29 cellular contexts compared by ENCODE assay signal in the genomic region with DNA sequence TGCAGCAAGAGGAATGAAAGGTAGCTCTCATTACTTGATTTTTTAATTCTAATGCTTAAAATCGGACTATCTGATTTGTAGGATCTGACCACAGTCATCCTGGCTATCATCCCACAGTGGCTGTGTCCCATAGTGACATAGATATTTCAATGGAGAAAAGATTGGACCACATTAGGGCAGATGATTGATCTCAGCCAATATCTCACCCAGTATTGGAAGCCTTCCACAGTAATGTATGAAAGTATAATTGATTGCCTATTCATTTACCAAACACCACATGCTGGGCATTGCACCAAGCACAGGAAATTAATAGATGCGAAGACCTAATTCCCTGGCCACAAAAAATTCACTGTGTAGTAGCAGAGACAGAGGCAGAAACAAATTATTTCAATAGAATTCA. TPM values are rescaled to one million over a fixed set of nuclear protein-coding genes. Genes with fewer than 3 reads are reported as not detected.
A peak's percentile ranks its signal among the peaks of the same experiment; 100 is the strongest.
DNase-seq lines count a peak whose midpoint lies in the region; ATAC-seq and TF ChIP-seq lines count a peak whose summit lies in the region.
"Had no signal": no experiment of that assay in that cellular context is flagged by ENCODE, and none has a peak within 500 bp of the region (broad histone marks: within the 10 kb centered on the region; RNA-seq: fewer than 3 reads in every experiment).

No MANE protein-coding gene starts in this region.

- BruUV-seq in PC-3 (replicated peaks; lab: Mats Ljungman, UMichigan): no TSS peak

- H3K36me3 Mint-ChIP-seq in brain (peaks cover 6% of the 10 kb centered on the region), osteocyte (ENCODE audit: unreplicated experiment) (peaks cover 10% of the 10 kb centered on the region), natural killer cell (no peaks in the 10 kb centered on the region)
- H3K36me3 Mint-ChIP-seq: activated naive CD8-positive, alpha-beta T cell treated with anti-CD3 and anti-CD28 coated beads, Interleukin-2, amount 10 ng/mL, durations not matched to agents 7 days and 5 days; WTC11 had no signal

- H3K9ac ChIP-seq in PC-3 (ENCODE audit: low read length): no peak overlapping the region

- intact Hi-C loops in PC-3 (cut with micrococcal nuclease): loop anchor here (10.0 kb wide), 1 partner anchor 1293 kb away; a partner anchor contains a TSS
- intact Hi-C loops in natural killer cell (cut with micrococcal nuclease): no loop called here
- intact Hi-C loops in left lung (cut with DNase I): no loop called here
- intact Hi-C loops in sciatic nerve (cut with DNase I): loop anchor here (5.0 kb wide), 1 partner anchor 45 kb away; no protein-coding TSS in a partner anchor

- DNase-seq in AG10803 (ENCODE audit: low read depth) (peak; percentile 66), PC-3 (no peak), osteocyte (ENCODE audit: extremely low spot score, unreplicated experiment) (no peak), D341Med (ENCODE audit: low spot score) (no peak), natural killer cell (no peak), left lung (no peak), sciatic nerve (ENCODE audit: low spot score) (no peak)
- DNase-seq: activated CD4-positive, alpha-beta T cell treated with anti-CD3 and anti-CD28 coated beads, Interleukin-2, amount 10 ng/mL, durations not matched to agents 24 days and 14 days; activated effector memory CD4-positive, alpha-beta T cell treated with anti-CD3 and anti-CD28 coated beads, Interleukin-2, amount 50 U/mL, for 16 hours; activated naive CD8-positive, alpha-beta T cell treated with anti-CD3 and anti-CD28 coated beads, Interleukin-2, amount 10 ng/mL, durations not matched to agents 7 days and 5 days; DMS153; HCEC 1CT; immature natural killer cell; left colon; mesendoderm; MV-4-11; NCI-H146; NCI-H226; NCI-H526 treated with DMSO at 0.1 percent for 48 hours; posterior cingulate gyrus; right cardiac atrium; spleen; stimulated activated CD4-positive, alpha-beta T cell treated with anti-CD3 and anti-CD28 coated beads, Interleukin-2, amount 100 ng/mL, for 24 hours; stimulated activated CD8-positive, alpha-beta memory T cell treated with anti-CD3 and anti-CD28 coated beads, Interleukin-4, amount 100 ng/mL, for 48 hours; transverse colon had no signal

- H3F3A ChIP-seq in PC-3 (ENCODE audit: low read length, unreplicated experiment): peaks cover 3% of the 10 kb centered on the region

- POLR2A ChIA-PET in PC-3 (lab: Charles Lee; ENCODE audit: unreplicated experiment): interaction anchor here (0.5 to 0.6 kb wide), 2 partner anchors 15 to 1155 kb away, joined by 3 to 5 read pairs; no protein-coding TSS in a partner anchor

- no peaks in the 10 kb centered on the region for H3K27me3 Mint-ChIP-seq in brain
- H3K27me3 Mint-ChIP-seq in osteocyte (ENCODE audit: unreplicated experiment): no peaks in the 10 kb centered on the region
- no peaks in the 10 kb centered on the region for H3K27me3 Mint-ChIP-seq in natural killer cell (ENCODE audit: low read depth in 2 of 2)

- H3K4me3 ChIP-seq in AG10803 (ENCODE audit: low read length) (no peak overlapping the region), PC-3 (ENCODE audit: low read length) (no peak overlapping the region), left lung (no peak overlapping the region)
- H3K4me3 ChIP-seq: spleen, transverse colon had no signal

- H3K27ac ChIP-seq in PC-3 (ENCODE audit: low read length) (0 out of 2 replicates have a peak overlapping the region, but pooled peaks have one; percentile 5), left lung (no peak overlapping the region)

- H3K27me3 ChIP-seq in PC-3 (ENCODE audit: low read length): no peaks in the 10 kb centered on the region
- no peaks in the 10 kb centered on the region for H3K27me3 ChIP-seq in left lung
- H3K27me3 ChIP-seq: spleen, transverse colon had no signal

- no peaks in the 10 kb centered on the region for H3K9me2 ChIP-seq in PC-3 (replicated peaks; ENCODE audit: low read length)

- H3K9me3 ChIP-seq in PC-3 (ENCODE audit: low read length) (no peaks in the 10 kb centered on the region), left lung (no peaks in the 10 kb centered on the region)
- H3K9me3 ChIP-seq: spleen, transverse colon had no signal

- H3K79me2 ChIP-seq in PC-3 (ENCODE audit: low read length): no peaks in the 10 kb centered on the region

- H3K36me3 ChIP-seq in PC-3 (ENCODE audit: low read depth, low read length) (no peaks in the 10 kb centered on the region), left lung (no peaks in the 10 kb centered on the region)
- H3K36me3 ChIP-seq: spleen, transverse colon had no signal

- H3K4me3 Mint-ChIP-seq in brain (no peak overlapping the region), osteocyte (ENCODE audit: unreplicated experiment) (no peak overlapping the region), natural killer cell (no peak overlapping the region)
- H3K4me3 Mint-ChIP-seq: activated CD4-positive, alpha-beta T cell treated with anti-CD3 and anti-CD28 coated beads, Interleukin-2, amount 10 ng/mL, durations not matched to agents 24 days and 14 days; activated naive CD8-positive, alpha-beta T cell treated with anti-CD3 and anti-CD28 coated beads, Interleukin-2, amount 10 ng/mL, durations not matched to agents 7 days and 5 days; stimulated activated naive CD8-positive, alpha-beta T cell treated with anti-CD3 and anti-CD28 coated beads, Interleukin-15, Interleukin-2, amounts not matched to agents 100 ng/mL and 50 ng/mL, for 24 hours; WTC11 had no signal

- H3K4me1 ChIP-seq in PC-3 (ENCODE audit: insufficient read depth, low read length): peaks cover 35% of the 10 kb centered on the region
- H3K4me1 ChIP-seq in left lung: peaks cover 0 to 3% of the 10 kb centered on the region in 2 donors

- CTCF ChIA-PET in PC-3 (lab: Charles Lee): interaction anchor here (1.0 to 1.1 kb wide), 2 partner anchors 47 to 1063 kb away, joined by 3 to 15 read pairs; a partner anchor contains a TSS

- no peak overlapping the region for H2AFZ ChIP-seq in PC-3 (ENCODE audit: low read length)

- H3K27ac Mint-ChIP-seq in brain (peak overlapping the region in 3 of 5 experiments; percentile 54 to 93 (median 90)), osteocyte (ENCODE audit: unreplicated experiment) (peak overlapping the region; percentile 92), natural killer cell (no peak overlapping the region)
- H3K27ac Mint-ChIP-seq: activated CD4-positive, alpha-beta T cell treated with anti-CD3 and anti-CD28 coated beads, Interleukin-2, amount 10 ng/mL, durations not matched to agents 24 days and 14 days; activated naive CD8-positive, alpha-beta T cell treated with anti-CD3 and anti-CD28 coated beads, Interleukin-2, amount 10 ng/mL, durations not matched to agents 7 days and 5 days; stimulated activated naive CD8-positive, alpha-beta T cell treated with anti-CD3 and anti-CD28 coated beads, Interleukin-15, Interleukin-2, amounts not matched to agents 100 ng/mL and 50 ng/mL, for 24 hours; WTC11 had no signal

- TF ChIP-seq CTCF in AG10803 (conservative IDR thresholded peaks at IDR 0.05; ENCODE audit: low read length) (no peak), PC-3 (conservative IDR thresholded peaks at IDR 0.05; ENCODE audit: low read depth, low read length) (no peak), brain (conservative IDR thresholded peaks at IDR 0.05) (no peak), osteocyte (IDR thresholded peaks at IDR 0.05) (no peak), natural killer cell (IDR thresholded peaks at IDR 0.05) (no peak), left lung (IDR thresholded peaks at IDR 0.05) (no peak)

- peaks cover 43% of the 10 kb centered on the region for H3K4me1 Mint-ChIP-seq in brain
- peaks cover 78% of the 10 kb centered on the region for H3K4me1 Mint-ChIP-seq in osteocyte (ENCODE audit: unreplicated experiment)
- peaks cover 20 to 30% of the 10 kb centered on the region in 2 donors for H3K4me1 Mint-ChIP-seq in natural killer cell

- ATAC-seq in PC-3 (no peak), natural killer cell (no peak), left lung (no peak), sciatic nerve (no peak)
- ATAC-seq: left colon, Panc1, right cardiac atrium, WTC11 had no signal

- no peak overlapping the region for H3K4me2 ChIP-seq in PC-3 (ENCODE audit: low read length)

- H3K9me3 Mint-ChIP-seq in brain (peaks cover 0 to 5% (median 3%) of the 10 kb centered on the region in 5 experiments), osteocyte (ENCODE audit: unreplicated experiment) (peaks cover 7% of the 10 kb centered on the region), natural killer cell (no peaks in the 10 kb centered on the region)
- H3K9me3 Mint-ChIP-seq: activated CD4-positive, alpha-beta T cell treated with anti-CD3 and anti-CD28 coated beads, Interleukin-2, amount 10 ng/mL, durations not matched to agents 24 days and 14 days; activated naive CD8-positive, alpha-beta T cell treated with anti-CD3 and anti-CD28 coated beads, Interleukin-2, amount 10 ng/mL, durations not matched to agents 7 days and 5 days; immature natural killer cell had no signal

- no peaks in the 10 kb centered on the region for H4K20me1 ChIP-seq in PC-3 (ENCODE audit: low read length)

RNA-seq across cellular contexts. Expression of a gene that starts 37.6 kb away (rescaled TPM):
- total RNA-seq in PC-3 (2014; rRNA removed) (17.3 and 17.7 TPM in 2 replicates), osteocyte (14.2 and 14.5 TPM in 2 replicates), natural killer cell (under 1 TPM; 0.02 to 0.11 (median 0.05) TPM), left lung (10 to 100 TPM; 23.5 to 25.1 TPM), sciatic nerve (40.7 TPM)
- polyA plus RNA-seq in brain (ENCODE audit: insufficient read depth, low read depth, low replicate concordance): 2.9 TPM
- total RNA-seq: activated CD4-positive, alpha-beta T cell treated with anti-CD3 and anti-CD28 coated beads, Interleukin-2, amount 10 ng/mL, durations not matched to agents 24 days and 14 days had no signal

Comparison
In these comparisons a context has a peak if more than half of its experiments do, and no peak if none do; other contexts are left out.
1. H3K27ac Mint-ChIP-seq: peak in brain (3 of 5) and osteocyte (single experiment); none in natural killer cell (0 of 2).
2. RNA of a gene that starts 37.6 kb away (total RNA-seq): 40.7 TPM in sciatic nerve (single experiment), 23.5 to 25.1 TPM in left lung, 17.3 to 17.7 TPM in PC-3 and 14.2 to 14.5 TPM in osteocyte; 0.02 to 0.11 TPM in natural killer cell; every median in the first group is over 10 times any median in the second.
3. intact Hi-C loops: an anchor here in PC-3 (10.0 kb wide) and sciatic nerve (5.0 kb wide); none called in natural killer cell and left lung.